Comparison of ENCODE assay signal across 1 cellular context in the genomic region with DNA sequence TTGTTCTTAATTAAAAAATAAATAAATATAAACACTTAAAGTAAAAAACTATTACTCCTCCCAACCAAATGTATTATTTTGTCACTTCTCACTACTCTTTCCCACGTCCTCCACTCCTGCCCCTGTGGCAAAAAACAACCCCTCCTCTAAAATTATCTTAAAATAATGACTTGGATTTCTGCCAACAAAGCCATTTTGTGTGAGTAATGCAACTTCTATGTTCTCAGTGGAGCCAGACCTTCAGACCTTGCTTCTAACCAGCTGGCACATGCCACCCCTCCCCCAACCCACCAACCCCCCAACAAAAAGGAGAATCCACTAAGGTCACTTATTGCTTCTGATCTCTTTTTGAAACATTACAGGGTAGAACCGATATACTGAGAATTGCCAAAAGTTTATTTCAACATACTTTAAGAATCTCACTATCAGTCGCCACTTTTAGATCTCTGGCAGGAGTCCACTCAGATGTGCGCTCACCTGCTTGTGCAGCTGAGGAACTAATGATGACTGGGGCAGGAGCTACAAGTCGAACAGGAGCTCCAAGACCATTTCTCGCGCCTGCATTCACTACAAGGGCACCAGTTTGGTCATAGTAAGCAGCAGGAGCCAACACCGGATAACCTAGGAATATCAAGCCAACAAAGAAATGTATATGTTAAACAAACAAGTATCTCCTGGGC.
TF ChIP-seq lines count a peak whose summit lies in the region.

No MANE protein-coding gene starts in this region.

TF ChIP-seq in HEK293, 187 proteins besides CTCF, POLR2A, EP300 and RAD21 (continued from another document):
- TF ChIP-seq PATZ1 (tag by site-specific recombination; IDR thresholded peaks at IDR 0.05) (peak; percentile 50), ZNF624 (tag by site-specific recombination; IDR thresholded peaks at IDR 0.05) (no peak), ZNF677 (tag by site-specific recombination; IDR thresholded peaks at IDR 0.05) (no peak), OSR2 (tag by site-specific recombination; IDR thresholded peaks at IDR 0.05) (0 out of 2 replicates have a peak, but pooled peaks have one; percentile 6), HOXD13 (CRISPR knock-in tag; IDR thresholded peaks at IDR 0.05; ENCODE audit: borderline replicate concordance) (no peak), ZSCAN23 (tag by site-specific recombination; IDR thresholded peaks at IDR 0.05) (no peak)
